8 cellular contexts compared by ENCODE assay signal in genomic region chr19:39083983-39084731, GRCh38. TPM values are rescaled to one million over a fixed set of nuclear protein-coding genes. Genes with fewer than 3 reads are reported as not detected.
DNase-seq lines count a peak whose midpoint lies in the region; ATAC-seq and TF ChIP-seq lines count a peak whose summit lies in the region.
"Had no signal": no experiment of that assay in that cellular context is flagged by ENCODE, and none has a peak within 500 bp of the region (broad histone marks: within the 10 kb centered on the region; RNA-seq: fewer than 3 reads in every experiment).

ACP7 (plus strand) TSS chr19:39084368; CDS start chr19:39085270, 902 bp downstream.

- no peak for TF ChIP-seq EP300 in stomach (IDR thresholded peaks at IDR 0.05)

- H3K36me3 ChIP-seq in Peyer's patch (no peaks in the 10 kb centered on the region), stomach (no peaks in the 10 kb centered on the region)

- no peak for TF ChIP-seq CTCF in Peyer's patch (IDR thresholded peaks at IDR 0.05)
- TF ChIP-seq CTCF in stomach (IDR thresholded peaks at IDR 0.05), result no peak

- H3K27me3 ChIP-seq in Peyer's patch (peaks cover 0 to 21% of the 10 kb centered on the region in 2 donors), stomach (peaks cover 10 to 93% (median 54%) of the 10 kb centered on the region in 3 donors)

- no peak for DNase-seq in Peyer's patch
- peak in 1 of 2 donors; percentile 26 for DNase-seq in activated naive CD4-positive, alpha-beta T cell treated with anti-CD3 and anti-CD28 coated beads, Interleukin-2, amount 50 U/mL, for 72 hours (ENCODE audit: low spot score in 2 of 2)
- no peak for DNase-seq in stomach

- peaks cover 0 to 10% (median 2%) of the 10 kb centered on the region in 4 donors for H3K4me1 ChIP-seq in Peyer's patch
- H3K4me1 ChIP-seq in stomach, result peaks cover 12 to 18% (median 15%) of the 10 kb centered on the region in 4 donors

- 5 to 9% (median 5%) methylated on average over 27 to 54 of the region's 54 CpGs for WGBS in stomach, 5 donors

- H3K27ac ChIP-seq in Peyer's patch, result no peak within 1 kb of the TSS
- H3K27ac ChIP-seq in stomach, result no peak within 1 kb of the TSS

- H3K4me3 ChIP-seq in Peyer's patch (peak within 1 kb of the TSS in 3 of 4 donors; percentile 18 to 34 (median 18)), iPS-18c (ENCODE audit: insufficient read depth, low read depth, low read length) (peak within 1 kb of the TSS; percentile 55), stomach (peak within 1 kb of the TSS; percentile 23 to 40 (median 32))

- ATAC-seq in activated naive CD4-positive, alpha-beta T cell treated with anti-CD3 and anti-CD28 coated beads, Interleukin-2, amount 50 U/mL, for 72 hours, result peak; percentile 31 to 64
- ATAC-seq in HG03025 (IDR thresholded peaks at IDR 0.05; ENCODE audit: low FRiP score, unreplicated experiment) (no peak), HG03460 (IDR thresholded peaks at IDR 0.05; ENCODE audit: unreplicated experiment) (no peak), HG03354 (IDR thresholded peaks at IDR 0.05; ENCODE audit: poor library complexity, severe bottlenecking, unreplicated experiment) (no peak)

- H3K36me3 Mint-ChIP-seq in activated naive CD4-positive, alpha-beta T cell treated with anti-CD3 and anti-CD28 coated beads, Interleukin-2, amount 50 U/mL, for 72 hours, result peaks cover 0 to 15% of the 10 kb centered on the region in 2 donors
- H3K36me3 Mint-ChIP-seq: memory B cell had no signal

- H3K9me3 Mint-ChIP-seq in activated naive CD4-positive, alpha-beta T cell treated with anti-CD3 and anti-CD28 coated beads, Interleukin-2, amount 50 U/mL, for 72 hours, result no peaks in the 10 kb centered on the region
- H3K9me3 Mint-ChIP-seq: memory B cell had no signal

- no peaks in the 10 kb centered on the region for H3K9me3 ChIP-seq in Peyer's patch
- H3K9me3 ChIP-seq in iPS-18c (ENCODE audit: control insufficient read depth, insufficient read depth, low read length), result no peaks in the 10 kb centered on the region
- no peaks in the 10 kb centered on the region for H3K9me3 ChIP-seq in stomach

- TF ChIP-seq POLR2A in Peyer's patch (IDR thresholded peaks at IDR 0.05) (no peak), stomach (IDR thresholded peaks at IDR 0.05) (no peak)

- no peak within 1 kb of the TSS for H3K27ac Mint-ChIP-seq in activated naive CD4-positive, alpha-beta T cell treated with anti-CD3 and anti-CD28 coated beads, Interleukin-2, amount 50 U/mL, for 72 hours
- H3K27ac Mint-ChIP-seq: memory B cell had no signal

- intact Hi-C loops in stomach (cut with DNase I; ENCODE audit: low total_unique reads), result no loop called here

RNA-seq across cellular contexts. Expression of gene ACP7, which starts in this region (rescaled TPM):
- total RNA-seq in Peyer's patch, result not detected
- under 1 TPM in 1 of 2 donors, not detected in 1; 0.08 TPM for total RNA-seq in activated naive CD4-positive, alpha-beta T cell treated with anti-CD3 and anti-CD28 coated beads, Interleukin-2, amount 50 U/mL, for 72 hours
- not detected for total RNA-seq in stomach
- not detected for polyA plus RNA-seq in stomach

Comparison
In these comparisons a context has a peak if more than half of its experiments do, and no peak if none do; other contexts are left out.
1. Peak in ATAC-seq in activated naive CD4-positive, alpha-beta T cell treated with anti-CD3 and anti-CD28 coated beads, Interleukin-2, amount 50 U/mL, for 72 hours; RNA of the gene not detected or under 1 TPM.